1 cellular context compared by ENCODE assay signal in genomic region chr13:29753593-29754485, GRCh38.
TF ChIP-seq lines count a peak whose summit lies in the region.

No MANE protein-coding gene starts in this region.

TF ChIP-seq in GM23338, 12 proteins besides CTCF, POLR2A, EP300 and RAD21 (continued from another document):
- TF ChIP-seq, protein P1, sequence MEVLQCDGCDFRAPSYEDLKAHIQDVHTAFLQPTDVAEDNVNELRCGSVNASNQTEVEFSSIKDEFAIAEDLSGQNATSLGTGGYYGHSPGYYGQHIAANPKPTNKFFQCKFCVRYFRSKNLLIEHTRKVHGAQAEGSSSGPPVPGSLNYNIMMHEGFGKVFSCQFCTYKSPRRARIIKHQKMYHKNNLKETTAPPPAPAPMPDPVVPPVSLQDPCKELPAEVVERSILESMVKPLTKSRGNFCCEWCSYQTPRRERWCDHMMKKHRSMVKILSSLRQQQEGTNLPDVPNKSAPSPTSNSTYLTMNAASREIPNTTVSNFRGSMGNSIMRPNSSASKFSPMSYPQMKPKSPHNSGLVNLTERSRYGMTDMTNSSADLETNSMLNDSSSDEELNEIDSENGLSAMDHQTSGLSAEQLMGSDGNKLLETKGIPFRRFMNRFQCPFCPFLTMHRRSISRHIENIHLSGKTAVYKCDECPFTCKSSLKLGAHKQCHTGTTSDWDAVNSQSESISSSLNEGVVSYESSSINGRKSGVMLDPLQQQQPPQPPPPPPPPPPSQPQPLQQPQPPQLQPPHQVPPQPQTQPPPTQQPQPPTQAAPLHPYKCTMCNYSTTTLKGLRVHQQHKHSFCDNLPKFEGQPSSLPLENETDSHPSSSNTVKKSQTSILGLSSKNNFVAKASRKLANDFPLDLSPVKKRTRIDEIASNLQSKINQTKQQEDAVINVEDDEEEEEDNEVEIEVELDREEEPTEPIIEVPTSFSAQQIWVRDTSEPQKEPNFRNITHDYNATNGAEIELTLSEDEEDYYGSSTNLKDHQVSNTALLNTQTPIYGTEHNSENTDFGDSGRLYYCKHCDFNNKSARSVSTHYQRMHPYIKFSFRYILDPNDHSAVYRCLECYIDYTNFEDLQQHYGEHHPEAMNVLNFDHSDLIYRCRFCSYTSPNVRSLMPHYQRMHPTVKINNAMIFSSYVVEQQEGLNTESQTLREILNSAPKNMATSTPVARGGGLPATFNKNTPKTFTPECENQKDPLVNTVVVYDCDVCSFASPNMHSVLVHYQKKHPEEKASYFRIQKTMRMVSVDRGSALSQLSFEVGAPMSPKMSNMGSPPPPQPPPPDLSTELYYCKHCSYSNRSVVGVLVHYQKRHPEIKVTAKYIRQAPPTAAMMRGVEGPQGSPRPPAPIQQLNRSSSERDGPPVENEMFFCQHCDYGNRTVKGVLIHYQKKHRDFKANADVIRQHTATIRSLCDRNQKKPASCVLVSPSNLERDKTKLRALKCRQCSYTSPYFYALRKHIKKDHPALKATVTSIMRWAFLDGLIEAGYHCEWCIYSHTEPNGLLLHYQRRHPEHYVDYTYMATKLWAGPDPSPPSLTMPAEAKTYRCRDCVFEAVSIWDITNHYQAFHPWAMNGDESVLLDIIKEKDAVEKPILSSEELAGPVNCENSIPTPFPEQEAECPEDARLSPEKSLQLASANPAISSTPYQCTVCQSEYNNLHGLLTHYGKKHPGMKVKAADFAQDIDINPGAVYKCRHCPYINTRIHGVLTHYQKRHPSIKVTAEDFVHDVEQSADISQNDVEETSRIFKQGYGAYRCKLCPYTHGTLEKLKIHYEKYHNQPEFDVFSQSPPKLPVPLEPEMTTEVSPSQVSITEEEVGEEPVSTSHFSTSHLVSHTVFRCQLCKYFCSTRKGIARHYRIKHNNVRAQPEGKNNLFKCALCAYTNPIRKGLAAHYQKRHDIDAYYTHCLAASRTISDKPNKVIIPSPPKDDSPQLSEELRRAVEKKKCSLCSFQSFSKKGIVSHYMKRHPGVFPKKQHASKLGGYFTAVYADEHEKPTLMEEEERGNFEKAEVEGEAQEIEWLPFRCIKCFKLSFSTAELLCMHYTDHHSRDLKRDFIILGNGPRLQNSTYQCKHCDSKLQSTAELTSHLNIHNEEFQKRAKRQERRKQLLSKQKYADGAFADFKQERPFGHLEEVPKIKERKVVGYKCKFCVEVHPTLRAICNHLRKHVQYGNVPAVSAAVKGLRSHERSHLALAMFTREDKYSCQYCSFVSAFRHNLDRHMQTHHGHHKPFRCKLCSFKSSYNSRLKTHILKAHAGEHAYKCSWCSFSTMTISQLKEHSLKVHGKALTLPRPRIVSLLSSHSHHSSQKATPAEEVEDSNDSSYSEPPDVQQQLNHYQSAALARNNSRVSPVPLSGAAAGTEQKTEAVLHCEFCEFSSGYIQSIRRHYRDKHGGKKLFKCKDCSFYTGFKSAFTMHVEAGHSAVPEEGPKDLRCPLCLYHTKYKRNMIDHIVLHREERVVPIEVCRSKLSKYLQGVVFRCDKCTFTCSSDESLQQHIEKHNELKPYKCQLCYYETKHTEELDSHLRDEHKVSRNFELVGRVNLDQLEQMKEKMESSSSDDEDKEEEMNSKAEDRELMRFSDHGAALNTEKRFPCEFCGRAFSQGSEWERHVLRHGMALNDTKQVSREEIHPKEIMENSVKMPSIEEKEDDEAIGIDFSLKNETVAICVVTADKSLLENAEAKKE (CRISPR knock-in tag; IDR thresholded peaks at IDR 0.05), result no peak
- TF ChIP-seq ETS1 (IDR thresholded peaks at IDR 0.05), result no peak
- TF ChIP-seq STAT1 (IDR thresholded peaks at IDR 0.05; ENCODE audit: unreplicated experiment), result no peak
- no peak for TF ChIP-seq NANOG (IDR thresholded peaks at IDR 0.05; ENCODE audit: borderline replicate concordance)
- no peak for TF ChIP-seq JUNB (IDR thresholded peaks at IDR 0.05; ENCODE audit: unreplicated experiment)
